ENCODE assay signal across 25 cellular contexts in the genomic region with DNA sequence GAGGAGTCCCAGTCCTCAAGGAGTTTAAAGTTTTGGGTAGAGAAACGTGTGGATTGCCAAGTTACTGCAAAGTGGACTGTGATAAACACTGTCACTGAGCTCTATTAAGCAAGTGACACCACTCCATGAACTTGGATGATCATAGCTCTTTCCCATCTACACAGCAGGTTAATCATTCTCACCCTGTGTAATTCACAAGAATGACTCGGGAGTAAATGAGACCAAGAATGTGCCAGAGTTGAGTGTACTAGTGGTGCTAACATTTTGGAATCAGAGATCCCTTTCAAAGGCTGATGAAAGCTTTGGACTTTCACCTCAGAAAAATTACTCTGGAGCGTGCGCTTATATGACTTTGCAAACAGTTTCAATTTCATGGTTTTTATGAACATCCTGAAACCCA.
A peak's percentile ranks its signal among the peaks of the same experiment; 100 is the strongest.
DNase-seq lines count a peak whose midpoint lies in the region; ATAC-seq and TF ChIP-seq lines count a peak whose summit lies in the region.
"Had no signal": no experiment of that assay in that cellular context is flagged by ENCODE, and none has a peak within 500 bp of the region (broad histone marks: within the 10 kb centered on the region; RNA-seq: fewer than 3 reads in every experiment).

No MANE protein-coding gene starts in this region.

- H3K36me3 ChIP-seq in CD4-positive, CD25-positive, alpha-beta regulatory T cell (ENCODE audit: control insufficient read depth, insufficient read depth, low read length) = no peaks in the 10 kb centered on the region
- H3K36me3 ChIP-seq in OCI-LY1 (ENCODE audit: insufficient read depth, low read length) = no peaks in the 10 kb centered on the region
- no peaks in the 10 kb centered on the region for H3K36me3 ChIP-seq in cardiac muscle cell
- H3K36me3 ChIP-seq in right lobe of liver = no peaks in the 10 kb centered on the region
- H3K36me3 ChIP-seq: adrenal gland, breast epithelium, left lung, ovary, uterus had no signal

- H3K4me1 Mint-ChIP-seq in CD4-positive, CD25-positive, alpha-beta regulatory T cell = peaks cover 0 to 35% (median 31%) of the 10 kb centered on the region in 4 donors
- H3K4me1 Mint-ChIP-seq in H9 = peaks cover 6 to 7% of the 10 kb centered on the region in 2 experiments

- peaks cover 0 to 2% (median 0%) of the 10 kb centered on the region in 7 donors for H3K9me3 Mint-ChIP-seq in CD4-positive, CD25-positive, alpha-beta regulatory T cell
- H3K9me3 Mint-ChIP-seq in H9 = no peaks in the 10 kb centered on the region
- H3K9me3 Mint-ChIP-seq: natural killer cell treated with Interleukin-12 subunit alpha and Interleukin-12 subunit beta and Interleukin-15 and Interleukin-18, amount 100 ng/mL, for 72 hours had no signal

- no peak for DNase-seq in CD4-positive, CD25-positive, alpha-beta regulatory T cell
- no peak for DNase-seq in cardiac muscle cell (ENCODE audit: low read depth in 1 of 2, low spot score in 1 of 2)
- no peak for DNase-seq in right lobe of liver
- no peak for DNase-seq in H9
- no peak for DNase-seq in GM13977 (ENCODE audit: low spot score)
- DNase-seq in GOT3 (lab: John Stamatoyannopoulos, UW) = no peak
- DNase-seq: activated CD4-positive, alpha-beta T cell treated with anti-CD3 and anti-CD28 coated beads, Interleukin-2, amount 50 U/mL, for 1 hour; activated CD8-positive, alpha-beta memory T cell treated with anti-CD3 and anti-CD28 coated beads, Interleukin-2, amount 50 U/mL, for 48 hours; adrenal gland; cortex of kidney; GDM1; left lung; midbrain; NCI-H1105; NCI-H2029 treated with DMSO at 0.1 percent for 48 hours; NCI-H226; ovary; testis; uterus had no signal

- H3K4ac ChIP-seq in H9 (ENCODE audit: low read depth, low read length) = no peak overlapping the region

- H2AK5ac ChIP-seq in H9 (ENCODE audit: insufficient read length, low read length) = no peak overlapping the region

- peak overlapping the region; percentile 87 to 91 (median 88) for H3K27ac Mint-ChIP-seq in CD4-positive, CD25-positive, alpha-beta regulatory T cell
- H3K27ac Mint-ChIP-seq in H9 = no peak overlapping the region
- H3K27ac Mint-ChIP-seq: natural killer cell treated with Interleukin-12 subunit alpha and Interleukin-12 subunit beta and Interleukin-15 and Interleukin-18, amount 100 ng/mL, for 72 hours; stimulated activated memory B cell treated with anti-CD40 and anti-IgM and Interleukin-4, amounts not matched to agents 10 μg/mL and 1 μg/mL and 100 μg/mL, for 72 hours had no signal

- H4K20me1 ChIP-seq in OCI-LY1 (ENCODE audit: insufficient read depth, low read length) (no peaks in the 10 kb centered on the region), H9 (ENCODE audit: control insufficient read depth, insufficient read depth, insufficient read length) (no peaks in the 10 kb centered on the region)

- TF ChIP-seq POLR2A in right lobe of liver (IDR thresholded peaks at IDR 0.05) = no peak

- WGBS in right lobe of liver (ENCODE audit: insufficient coverage, low coverage, low lambda C conversion rate, missing lambda C conversion rate) = 15% methylated on average over 3 of the region's 4 CpGs
- no CpG with 5 or more reads among the region's 4 CpGs for WGBS in H9 (ENCODE audit: extremely low coverage, insufficient read length, low lambda C conversion rate)

- H2BK120ac ChIP-seq in H9 (ENCODE audit: low read depth, low read length, poor library complexity, severe bottlenecking) = no peak overlapping the region

- H4K5ac ChIP-seq in H9 (ENCODE audit: insufficient read length, low read depth, low read length) = no peak overlapping the region

- no peak for ATAC-seq in CD4-positive, CD25-positive, alpha-beta regulatory T cell (ENCODE audit: low read depth in 2 of 2)
- peak; percentile 57 to 90 (median 72) for ATAC-seq in right lobe of liver
- no peak for ATAC-seq in HG03520 (IDR thresholded peaks at IDR 0.05; ENCODE audit: unreplicated experiment)
- ATAC-seq: left lung; natural killer cell treated with Interleukin-12 subunit alpha and Interleukin-12 subunit beta and Interleukin-15 and Interleukin-18, amount 100 ng/mL, for 72 hours had no signal

- H3K4me3 ChIP-seq in CD4-positive, CD25-positive, alpha-beta regulatory T cell (ENCODE audit: low read depth, low read length) = peak overlapping the region; percentile 13
- H3K4me3 ChIP-seq in OCI-LY1 (ENCODE audit: low read depth, low read length, poor library complexity, severe bottlenecking) (peak overlapping the region; percentile 29), cardiac muscle cell (no peak overlapping the region), right lobe of liver (no peak overlapping the region)
- H3K4me3 ChIP-seq: adrenal gland, breast epithelium, left lung, ovary, testis, uterus had no signal

- H3K18ac ChIP-seq in H9 (ENCODE audit: insufficient read length, low read depth, low read length) = no peak overlapping the region

- no peak overlapping the region for H4K91ac ChIP-seq in H9 (ENCODE audit: insufficient read length, low read depth, low read length)

- TF ChIP-seq CTCF in OCI-LY1 (IDR thresholded peaks at IDR 0.05; ENCODE audit: low read length) (no peak), cardiac muscle cell (IDR thresholded peaks at IDR 0.05; ENCODE audit: low read depth, low read length) (no peak), right lobe of liver (IDR thresholded peaks at IDR 0.05) (no peak), H9 (conservative IDR thresholded peaks at IDR 0.05) (no peak), GM13977 (IDR thresholded peaks at IDR 0.05; ENCODE audit: extremely low read depth, insufficient read depth, missing control alignments) (no peak)

- H3K79me1 ChIP-seq in H9 (ENCODE audit: insufficient read depth, low read depth, low read length, poor library complexity, severe bottlenecking) = no peaks in the 10 kb centered on the region

- H4K8ac ChIP-seq in H9 (replicated peaks; ENCODE audit: insufficient read length, low read depth, low read length) = no peak overlapping the region

- H3K9me2 ChIP-seq in OCI-LY1 (ENCODE audit: low read depth, low read length) = no peaks in the 10 kb centered on the region

- H3T11ph ChIP-seq in H9 (ENCODE audit: low read length) = no peak overlapping the region

- no peak overlapping the region for H2BK15ac ChIP-seq in H9 (ENCODE audit: low read depth, low read length)

- H3K27ac ChIP-seq in CD4-positive, CD25-positive, alpha-beta regulatory T cell (ENCODE audit: insufficient read depth, low read length, poor library complexity, severe bottlenecking) = no peak overlapping the region
- peak overlapping the region; percentile 93 for H3K27ac ChIP-seq in OCI-LY1 (ENCODE audit: low read depth, low read length, poor library complexity, severe bottlenecking)
- H3K27ac ChIP-seq in cardiac muscle cell = peak overlapping the region; percentile 26
- H3K27ac ChIP-seq in right lobe of liver = peak overlapping the region in 1 of 3 donors; percentile 44
- H3K27ac ChIP-seq in H9 (ENCODE audit: insufficient read length, low read depth, low read length) = no peak overlapping the region
- H3K27ac ChIP-seq: adrenal gland, breast epithelium, left lung, ovary, testis, uterus, VCaP had no signal

- peak overlapping the region in 1 of 4 donors; percentile 29 for H3K4me3 Mint-ChIP-seq in CD4-positive, CD25-positive, alpha-beta regulatory T cell
- H3K4me3 Mint-ChIP-seq in H9 = no peak overlapping the region
- H3K4me3 Mint-ChIP-seq: natural killer cell treated with Interleukin-12 subunit alpha and Interleukin-12 subunit beta and Interleukin-15 and Interleukin-18, amount 100 ng/mL, for 72 hours; stimulated activated memory B cell treated with anti-CD40 and anti-IgM and Interleukin-4, amounts not matched to agents 10 μg/mL and 1 μg/mL and 100 μg/mL, for 72 hours had no signal

- intact Hi-C loops in right lobe of liver (cut with DNase I) = no loop called here

- peak overlapping the region; percentile 47; the same call in 1 of the 2 replicates for H3K9ac ChIP-seq in OCI-LY1 (ENCODE audit: low read length)
- H3K9ac ChIP-seq in H9 (ENCODE audit: extremely low read depth, insufficient read length, low read length) = no peak overlapping the region

- H2AFZ ChIP-seq in OCI-LY1 (ENCODE audit: low read length) = no peak overlapping the region
- H2AFZ ChIP-seq in H9 (ENCODE audit: low read length) = no peak overlapping the region

- no peak overlapping the region for H2BK12ac ChIP-seq in H9 (ENCODE audit: insufficient read length, low read depth, low read length)

- H3K14ac ChIP-seq in H9 (ENCODE audit: insufficient read depth, low read length) = no peak overlapping the region

- H3F3A ChIP-seq in OCI-LY1 (ENCODE audit: insufficient read depth, low read length) = no peaks in the 10 kb centered on the region

- H3K4me1 ChIP-seq in CD4-positive, CD25-positive, alpha-beta regulatory T cell (ENCODE audit: control insufficient read depth, insufficient read depth, low read length, poor library complexity, severe bottlenecking) = peaks cover 27% of the 10 kb centered on the region
- peaks cover 53% of the 10 kb centered on the region for H3K4me1 ChIP-seq in OCI-LY1 (ENCODE audit: insufficient read depth, low read length, severe bottlenecking)
- peaks cover 17% of the 10 kb centered on the region for H3K4me1 ChIP-seq in cardiac muscle cell (ENCODE audit: low read depth)
- peaks cover 0 to 28% (median 0%) of the 10 kb centered on the region in 4 donors for H3K4me1 ChIP-seq in right lobe of liver
- H3K4me1 ChIP-seq in H9 (ENCODE audit: insufficient read depth, low read length) = no peaks in the 10 kb centered on the region; the same call in 1 of the 2 replicates
- H3K4me1 ChIP-seq: adrenal gland, breast epithelium, left lung, testis, uterus had no signal

- H3K56ac ChIP-seq in H9 (ENCODE audit: insufficient read length, low read depth, low read length) = no peak overlapping the region

- peaks cover under 1% of the 10 kb centered on the region for H3K27me3 Mint-ChIP-seq in CD4-positive, CD25-positive, alpha-beta regulatory T cell
- H3K27me3 Mint-ChIP-seq in H9 (ENCODE audit: low read depth) = no peaks in the 10 kb centered on the region; the same call in none of the 2 replicates

- no peaks in the 10 kb centered on the region for H3K36me3 Mint-ChIP-seq in CD4-positive, CD25-positive, alpha-beta regulatory T cell
- H3K36me3 Mint-ChIP-seq in H9 (ENCODE audit: insufficient read depth in 1 of 3, low read depth in 3 of 3) = no peaks in the 10 kb centered on the region
- H3K36me3 Mint-ChIP-seq: natural killer cell treated with Interleukin-12 subunit alpha and Interleukin-12 subunit beta and Interleukin-15 and Interleukin-18, amount 100 ng/mL, for 72 hours had no signal

- no peaks in the 10 kb centered on the region for H3K27me3 ChIP-seq in CD4-positive, CD25-positive, alpha-beta regulatory T cell (ENCODE audit: control insufficient read depth, insufficient read depth, low read length)
- no peaks in the 10 kb centered on the region for H3K27me3 ChIP-seq in OCI-LY1 (ENCODE audit: insufficient read depth, low read length)
- no peaks in the 10 kb centered on the region for H3K27me3 ChIP-seq in cardiac muscle cell
- H3K27me3 ChIP-seq in right lobe of liver = no peaks in the 10 kb centered on the region
- no peaks in the 10 kb centered on the region for H3K27me3 ChIP-seq in H9 (ENCODE audit: insufficient read depth, low read length)
- H3K27me3 ChIP-seq: adrenal gland, breast epithelium, ovary, testis, uterus had no signal

- H2BK20ac ChIP-seq in H9 (ENCODE audit: low read depth, low read length, poor library complexity, severe bottlenecking) = no peak overlapping the region

- in situ Hi-C loops in GM13977 (cut with MboI; ENCODE audit: low pct_unique_long_range_greater_than_20kb, low sequenced_read_pairs, unreplicated experiment) = no loop called here

- H2BK5ac ChIP-seq in H9 (ENCODE audit: insufficient read length, low read length) = no peak overlapping the region

- H3K79me2 ChIP-seq in OCI-LY1 (ENCODE audit: insufficient read depth, low read length) = no peaks in the 10 kb centered on the region
- no peaks in the 10 kb centered on the region for H3K79me2 ChIP-seq in H9 (ENCODE audit: insufficient read depth, low read length)

- peak overlapping the region; percentile 61; the same call in 1 of the 2 replicates for H3K4me2 ChIP-seq in OCI-LY1 (ENCODE audit: low read length)
- no peak overlapping the region for H3K4me2 ChIP-seq in H9 (ENCODE audit: insufficient read depth, insufficient read length, low read length)

- H3K23me2 ChIP-seq in H9 (ENCODE audit: insufficient read length, low read depth, low read length, poor library complexity, severe bottlenecking) = no peaks in the 10 kb centered on the region

- no peak overlapping the region for H3K23ac ChIP-seq in H9 (ENCODE audit: insufficient read length, low read depth, low read length)

- no peaks in the 10 kb centered on the region for H3K9me3 ChIP-seq in CD4-positive, CD25-positive, alpha-beta regulatory T cell (ENCODE audit: control insufficient read depth in 2 of 2, low read length in 2 of 2)
- H3K9me3 ChIP-seq in OCI-LY1 (ENCODE audit: low read length) (no peaks in the 10 kb centered on the region), cardiac muscle cell (ENCODE audit: low read depth) (no peaks in the 10 kb centered on the region), right lobe of liver (no peaks in the 10 kb centered on the region), H9 (ENCODE audit: control insufficient read depth, low read depth, low read length) (no peaks in the 10 kb centered on the region)
- H3K9me3 ChIP-seq: adrenal gland, breast epithelium, left lung, ovary, testis, uterus had no signal

Comparison
In these comparisons a context has a peak if more than half of its experiments do, and no peak if none do; other contexts are left out.
1. ATAC-seq: peak in right lobe of liver (4 of 4); none in CD4-positive, CD25-positive, alpha-beta regulatory T cell (0 of 2) and HG03520 (single experiment).
2. H3K27ac ChIP-seq: peak in OCI-LY1 (single experiment) and cardiac muscle cell (single experiment); none in CD4-positive, CD25-positive, alpha-beta regulatory T cell (single experiment) and H9 (single experiment).
3. H3K4me3 ChIP-seq: peak in CD4-positive, CD25-positive, alpha-beta regulatory T cell (single experiment) and OCI-LY1 (single experiment); none in cardiac muscle cell (single experiment) and right lobe of liver (0 of 3).
4. H3K27ac Mint-ChIP-seq: peak in CD4-positive, CD25-positive, alpha-beta regulatory T cell (3 of 3); none in H9 (0 of 3).